8 cellular contexts compared by ENCODE assay signal in the genomic region with DNA sequence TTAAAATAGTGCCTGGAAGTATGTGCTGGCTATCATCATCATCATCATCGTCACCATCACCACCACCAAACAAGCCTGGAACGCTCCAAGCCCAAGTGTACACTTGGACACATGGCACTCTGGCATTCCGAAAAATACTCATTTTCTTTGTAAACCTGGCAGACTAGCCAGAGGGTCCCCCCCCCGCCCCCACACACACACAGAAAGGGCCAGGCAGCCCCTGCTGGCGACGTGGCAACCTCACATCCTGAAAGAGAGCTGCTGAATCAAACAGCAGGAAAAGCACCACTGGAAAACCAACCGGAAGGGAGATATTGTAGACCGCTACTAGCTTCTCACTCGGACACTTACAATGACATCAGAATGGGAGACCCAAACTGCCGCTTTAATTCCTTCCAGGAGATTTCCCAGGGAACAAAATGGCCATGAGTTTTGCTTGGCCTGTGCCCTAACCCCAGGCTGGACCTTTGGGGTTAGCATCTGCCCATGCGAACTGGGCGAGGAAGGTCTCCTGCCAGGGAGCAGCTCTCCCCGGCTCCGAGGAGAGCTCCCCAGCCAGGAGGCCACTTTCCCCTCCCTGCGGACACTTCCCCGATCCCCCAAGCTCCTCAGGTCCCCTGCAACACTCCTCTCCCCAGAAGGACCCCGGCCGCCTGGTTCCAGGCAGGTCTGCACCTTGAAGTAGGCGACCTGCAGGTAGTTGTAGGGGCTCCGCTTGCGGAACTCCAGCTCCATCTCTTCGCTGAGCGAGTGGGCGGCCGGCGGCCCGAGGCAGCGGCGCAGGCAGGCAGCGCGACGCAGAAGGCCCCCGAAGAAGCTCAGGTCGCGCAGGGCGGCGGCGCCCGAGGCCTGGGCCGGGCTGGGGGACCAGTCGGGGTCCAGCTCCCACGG. TPM values are rescaled to one million over a fixed set of nuclear protein-coding genes. Genes with fewer than 3 reads are reported as not detected.
A peak's percentile ranks its signal among the peaks of the same experiment; 100 is the strongest.
DNase-seq lines count a peak whose midpoint lies in the region; ATAC-seq and TF ChIP-seq lines count a peak whose summit lies in the region.

No MANE protein-coding gene starts in this region.

- peak overlapping the region; percentile 86 to 98 (median 92) for H3K9ac ChIP-seq in skeletal muscle tissue (ENCODE audit: low read depth in 1 of 3, low read length in 3 of 3)

- no peaks in the 10 kb centered on the region for H3K9me3 ChIP-seq in skeletal muscle tissue (ENCODE audit: control insufficient read depth in 3 of 3, low read length in 3 of 3)

- DNase-seq in ELR (ENCODE audit: low read depth) (peak; percentile 91), SHP77 (lab: John Stamatoyannopoulos, UW) (peak; percentile 54 to 82), astrocyte of the hippocampus (ENCODE audit: low read depth, low spot score) (peak; percentile 89), iPS-NIHi11 (ENCODE audit: low spot score) (peak; percentile 62), GM19238 (ENCODE audit: insufficient read length, low spot score) (no peak)

- ATAC-seq in GM21786 (IDR thresholded peaks at IDR 0.05; ENCODE audit: unreplicated experiment) = peak; percentile 13

- peaks cover 0 to 2% (median 2%) of the 10 kb centered on the region in 3 donors for H3K36me3 ChIP-seq in skeletal muscle tissue (ENCODE audit: control insufficient read depth in 3 of 3, insufficient read depth in 3 of 3, low read length in 3 of 3)

- no peaks in the 10 kb centered on the region for H3K27me3 ChIP-seq in skeletal muscle tissue (ENCODE audit: control insufficient read depth in 3 of 3, insufficient read depth in 3 of 3, low read length in 3 of 3)

- TF ChIP-seq RAD21 in Ishikawa (IDR thresholded peaks at IDR 0.05; ENCODE audit: low read depth) = peak; percentile 5; the same call in 1 of the 2 replicates

- TF ChIP-seq EP300 in Ishikawa (IDR thresholded peaks at IDR 0.05; ENCODE audit: borderline replicate concordance) = no peak

- H3K4me3 ChIP-seq in skeletal muscle tissue (ENCODE audit: low read length in 3 of 3) = peak overlapping the region; percentile 94 to 98 (median 98)

- peak overlapping the region; percentile 81 for H3K27ac ChIP-seq in skeletal muscle tissue (ENCODE audit: low read depth, low read length)

- peaks cover 24 to 29% (median 26%) of the 10 kb centered on the region in 3 donors for H3K4me1 ChIP-seq in skeletal muscle tissue (ENCODE audit: control insufficient read depth in 3 of 3, insufficient read depth in 3 of 3, low read length in 3 of 3)

TF ChIP-seq in Ishikawa, 13 proteins besides CTCF, POLR2A, EP300 and RAD21:
- TF ChIP-seq TEAD4 (IDR thresholded peaks at IDR 0.05) = no peak
- no peak for TF ChIP-seq TAF1 (IDR thresholded peaks at IDR 0.05; ENCODE audit: low read depth)
- TF ChIP-seq, protein P1, sequence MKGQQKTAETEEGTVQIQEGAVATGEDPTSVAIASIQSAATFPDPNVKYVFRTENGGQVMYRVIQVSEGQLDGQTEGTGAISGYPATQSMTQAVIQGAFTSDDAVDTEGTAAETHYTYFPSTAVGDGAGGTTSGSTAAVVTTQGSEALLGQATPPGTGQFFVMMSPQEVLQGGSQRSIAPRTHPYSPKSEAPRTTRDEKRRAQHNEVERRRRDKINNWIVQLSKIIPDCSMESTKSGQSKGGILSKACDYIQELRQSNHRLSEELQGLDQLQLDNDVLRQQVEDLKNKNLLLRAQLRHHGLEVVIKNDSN (IDR thresholded peaks at IDR 0.05) = no peak
- TF ChIP-seq, protein P2, sequence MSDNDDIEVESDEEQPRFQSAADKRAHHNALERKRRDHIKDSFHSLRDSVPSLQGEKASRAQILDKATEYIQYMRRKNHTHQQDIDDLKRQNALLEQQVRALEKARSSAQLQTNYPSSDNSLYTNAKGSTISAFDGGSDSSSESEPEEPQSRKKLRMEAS (IDR thresholded peaks at IDR 0.05) = no peak
- no peak for TF ChIP-seq TCF12 (IDR thresholded peaks at IDR 0.05; ENCODE audit: low read depth)
- no peak for TF ChIP-seq ZBTB7A (IDR thresholded peaks at IDR 0.05; ENCODE audit: low read depth)
- no peak for TF ChIP-seq EGR1 (IDR thresholded peaks at IDR 0.05)
- TF ChIP-seq CEBPB (IDR thresholded peaks at IDR 0.05) = no peak
- no peak for TF ChIP-seq FOXM1 (IDR thresholded peaks at IDR 0.05; ENCODE audit: borderline replicate concordance, low read depth)
- TF ChIP-seq YY1 (IDR thresholded peaks at IDR 0.05; ENCODE audit: low read depth) = no peak
- TF ChIP-seq, protein P3, sequence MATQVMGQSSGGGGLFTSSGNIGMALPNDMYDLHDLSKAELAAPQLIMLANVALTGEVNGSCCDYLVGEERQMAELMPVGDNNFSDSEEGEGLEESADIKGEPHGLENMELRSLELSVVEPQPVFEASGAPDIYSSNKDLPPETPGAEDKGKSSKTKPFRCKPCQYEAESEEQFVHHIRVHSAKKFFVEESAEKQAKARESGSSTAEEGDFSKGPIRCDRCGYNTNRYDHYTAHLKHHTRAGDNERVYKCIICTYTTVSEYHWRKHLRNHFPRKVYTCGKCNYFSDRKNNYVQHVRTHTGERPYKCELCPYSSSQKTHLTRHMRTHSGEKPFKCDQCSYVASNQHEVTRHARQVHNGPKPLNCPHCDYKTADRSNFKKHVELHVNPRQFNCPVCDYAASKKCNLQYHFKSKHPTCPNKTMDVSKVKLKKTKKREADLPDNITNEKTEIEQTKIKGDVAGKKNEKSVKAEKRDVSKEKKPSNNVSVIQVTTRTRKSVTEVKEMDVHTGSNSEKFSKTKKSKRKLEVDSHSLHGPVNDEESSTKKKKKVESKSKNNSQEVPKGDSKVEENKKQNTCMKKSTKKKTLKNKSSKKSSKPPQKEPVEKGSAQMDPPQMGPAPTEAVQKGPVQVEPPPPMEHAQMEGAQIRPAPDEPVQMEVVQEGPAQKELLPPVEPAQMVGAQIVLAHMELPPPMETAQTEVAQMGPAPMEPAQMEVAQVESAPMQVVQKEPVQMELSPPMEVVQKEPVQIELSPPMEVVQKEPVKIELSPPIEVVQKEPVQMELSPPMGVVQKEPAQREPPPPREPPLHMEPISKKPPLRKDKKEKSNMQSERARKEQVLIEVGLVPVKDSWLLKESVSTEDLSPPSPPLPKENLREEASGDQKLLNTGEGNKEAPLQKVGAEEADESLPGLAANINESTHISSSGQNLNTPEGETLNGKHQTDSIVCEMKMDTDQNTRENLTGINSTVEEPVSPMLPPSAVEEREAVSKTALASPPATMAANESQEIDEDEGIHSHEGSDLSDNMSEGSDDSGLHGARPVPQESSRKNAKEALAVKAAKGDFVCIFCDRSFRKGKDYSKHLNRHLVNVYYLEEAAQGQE (IDR thresholded peaks at IDR 0.05; ENCODE audit: low read depth) = no peak
- no peak for TF ChIP-seq NFIC (IDR thresholded peaks at IDR 0.05)
- TF ChIP-seq CREB1 (IDR thresholded peaks at IDR 0.05; ENCODE audit: low read depth) = no peak

RNA-seq across cellular contexts. Expression of gene P3H1, which starts 0.8 kb away (rescaled TPM):
- total RNA-seq in skeletal muscle tissue = 50.6 TPM

RNA-seq across cellular contexts. Expression of gene C1orf50, which starts 1.0 kb away (rescaled TPM):
- total RNA-seq in skeletal muscle tissue = 5.7 TPM

RNA-seq across cellular contexts. Expression of gene TMEM269, which starts 18.7 kb away (rescaled TPM):
- 0.52 TPM for total RNA-seq in skeletal muscle tissue

RNA-seq across cellular contexts. Expression of gene CLDN19, which starts 26.0 kb away (rescaled TPM):
- total RNA-seq in skeletal muscle tissue = 1.6 TPM

RNA-seq across cellular contexts. Expression of gene ERMAP, which starts 50.8 kb away (rescaled TPM):
- 5.2 TPM for total RNA-seq in skeletal muscle tissue
